ENCODE assay signal across 12 cellular contexts in the genomic region with DNA sequence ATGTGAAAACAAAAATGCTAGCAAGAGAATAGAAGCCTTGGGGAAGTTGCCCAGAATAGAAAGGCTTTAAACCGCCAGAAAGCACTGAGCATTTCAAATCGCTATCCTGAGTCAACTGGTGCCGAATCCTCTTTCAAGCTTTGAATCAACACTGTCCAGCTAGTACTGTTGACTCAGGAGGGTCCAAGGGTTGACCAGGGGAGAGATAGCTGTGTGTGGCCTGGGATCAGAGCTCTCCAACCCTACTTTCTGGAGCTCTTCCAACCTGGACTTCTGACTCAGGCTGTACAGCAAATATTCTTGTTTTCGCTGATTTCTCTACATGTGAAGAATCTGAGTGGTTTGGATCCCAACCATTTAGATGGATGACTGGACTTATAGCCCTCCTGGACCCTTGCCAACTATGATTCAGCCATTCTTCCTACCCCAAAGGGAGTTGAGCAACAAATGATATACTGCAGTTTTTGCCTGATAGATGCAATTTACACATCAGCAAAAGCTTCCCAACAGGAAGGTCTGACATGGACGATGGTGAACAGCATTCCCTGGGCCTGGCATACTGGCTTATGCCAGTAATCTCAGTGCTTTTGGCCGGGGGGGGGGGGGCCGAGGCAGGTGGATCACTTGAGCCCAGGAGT.
DNase-seq lines count a peak whose midpoint lies in the region; FAIRE-seq and TF ChIP-seq lines count a peak whose summit lies in the region.
"Had no signal": no experiment of that assay in that cellular context is flagged by ENCODE, and none has a peak within 500 bp of the region (broad histone marks: within the 10 kb centered on the region; RNA-seq: fewer than 3 reads in every experiment).

No MANE protein-coding gene starts in this region.

- BruUV-seq in Caco-2 (replicated peaks; lab: Mats Ljungman, UMichigan): no TSS peak

- H3K27me3 Mint-ChIP-seq in Caco-2 (ENCODE audit: insufficient read depth, unreplicated experiment) (no peaks in the 10 kb centered on the region), brain (peaks cover 4% of the 10 kb centered on the region)

- H3K36me3 ChIP-seq in Caco-2 (ENCODE audit: control insufficient read depth, insufficient read depth, low read length): no peaks in the 10 kb centered on the region

- intact Hi-C loops in Caco-2 (cut with micrococcal nuclease; ENCODE audit: unreplicated experiment): loop anchor here (1.0 kb wide), 1 partner anchor 30 kb away; no protein-coding TSS in a partner anchor

- H3K4me1 ChIP-seq in Caco-2: peaks cover 52% of the 10 kb centered on the region

- no peak for TF ChIP-seq POLR2A in GM12891 (IDR thresholded peaks at IDR 0.05; ENCODE audit: low read depth, low read length)

- POLR2A ChIA-PET in Caco-2 (lab: Charles Lee): interaction anchor here (0.5 kb wide), 1 partner anchor 294 kb away, joined by 4 read pairs; no protein-coding TSS in a partner anchor

- no peak for FAIRE-seq in GM12891 (lab: Jason Lieb, UNC)

- no peaks in the 10 kb centered on the region for H3K9me3 ChIP-seq in Caco-2

- H3K4me1 Mint-ChIP-seq in Caco-2 (ENCODE audit: low read depth, unreplicated experiment): peaks cover 28% of the 10 kb centered on the region
- peaks cover 64% of the 10 kb centered on the region for H3K4me1 Mint-ChIP-seq in brain
- H3K4me1 Mint-ChIP-seq: central memory CD8-positive, alpha-beta T cell had no signal

- CTCF ChIA-PET in Caco-2 (lab: Charles Lee): interaction anchor here (0.5 to 1.2 kb wide), 6 partner anchors 28 to 187 kb away, joined by 3 to 6 read pairs (median 3); no protein-coding TSS in a partner anchor

- peaks cover 11% of the 10 kb centered on the region for H3K36me3 Mint-ChIP-seq in Caco-2 (ENCODE audit: insufficient read depth, unreplicated experiment)
- H3K36me3 Mint-ChIP-seq in brain: no peaks in the 10 kb centered on the region

- DNase-seq in Caco-2: peak; percentile 88 to 91
- peak; percentile 44 for DNase-seq in NCI-H2029 (lab: John Stamatoyannopoulos, UW)
- DNase-seq in medulla oblongata (ENCODE audit: extremely low spot score): peak; percentile 21
- no peak for DNase-seq in NCI-H2171 treated with DMSO at 0.1 percent for 48 hours (lab: John Stamatoyannopoulos, UW)
- no peak for DNase-seq in DMS 273 treated with DMSO at 0.1 percent for 48 hours (lab: John Stamatoyannopoulos, UW)
- DNase-seq in activated T-cell treated with anti-CD3 and anti-CD28 coated beads for 4 hours: no peak
- no peak for DNase-seq in GM12891 (ENCODE audit: insufficient read length, low spot score)
- DNase-seq: activated CD4-positive, alpha-beta T cell treated with anti-CD3 and anti-CD28 coated beads, Interleukin-2, amount 50 U/mL, for 48 hours; GF-D8 had no signal

- H3K27me3 ChIP-seq in Caco-2 (replicated peaks; ENCODE audit: control insufficient read depth, insufficient read depth, low read length): no peaks in the 10 kb centered on the region

- H3K9me3 Mint-ChIP-seq in Caco-2 (ENCODE audit: unreplicated experiment) (peaks cover 15% of the 10 kb centered on the region), brain (peaks cover 0 to 16% (median 5%) of the 10 kb centered on the region in 5 experiments)
- H3K9me3 Mint-ChIP-seq: central memory CD8-positive, alpha-beta T cell had no signal

- peak overlapping the region; percentile 43 for H3K4me3 Mint-ChIP-seq in Caco-2 (ENCODE audit: unreplicated experiment)
- no peak overlapping the region for H3K4me3 Mint-ChIP-seq in brain
- H3K4me3 Mint-ChIP-seq: central memory CD8-positive, alpha-beta T cell had no signal

- H3K4me3 ChIP-seq in Caco-2 (ENCODE audit: low read depth, low read length): no peak overlapping the region
- H3K4me3 ChIP-seq: skin epidermis had no signal

- TF ChIP-seq CTCF in Caco-2 (IDR thresholded peaks at IDR 0.05; ENCODE audit: insufficient read depth in 1 of 2, low read depth in 1 of 2, low read length in 1 of 2, severe bottlenecking in 1 of 2, unreplicated experiment in 1 of 2) (no peak), brain (conservative IDR thresholded peaks at IDR 0.05) (no peak)

- H3K27ac Mint-ChIP-seq in Caco-2 (ENCODE audit: unreplicated experiment): peak overlapping the region; percentile 67
- peak overlapping the region in 4 of 5 experiments; percentile 60 to 81 (median 76) for H3K27ac Mint-ChIP-seq in brain

TF ChIP-seq in GM12891, 5 proteins besides CTCF, POLR2A, EP300 and RAD21:
- no peak for TF ChIP-seq POLR2AphosphoS5 (IDR thresholded peaks at IDR 0.05; ENCODE audit: low read depth, low read length)
- no peak for TF ChIP-seq SPI1 (IDR thresholded peaks at IDR 0.05; ENCODE audit: low read depth, low read length)
- TF ChIP-seq TAF1 (IDR thresholded peaks at IDR 0.05; ENCODE audit: low read depth, low read length): no peak
- no peak for TF ChIP-seq POU2F2 (IDR thresholded peaks at IDR 0.05; ENCODE audit: low read depth, low read length)
- TF ChIP-seq PAX5 (IDR thresholded peaks at IDR 0.05; ENCODE audit: insufficient read depth, low read length, severe bottlenecking): no peak

Comparison
In these comparisons a context has a peak if more than half of its experiments do, and no peak if none do; other contexts are left out.
1. DNase-seq: peak in Caco-2 (2 of 2), NCI-H2029 (single experiment) and medulla oblongata (single experiment); none in NCI-H2171 treated with DMSO at 0.1 percent for 48 hours (single experiment), DMS 273 treated with DMSO at 0.1 percent for 48 hours (single experiment), activated T-cell treated with anti-CD3 and anti-CD28 coated beads for 4 hours (single experiment) and GM12891 (single experiment).